Comparison of ENCODE assay signal across 8 cellular contexts in the genomic region with DNA sequence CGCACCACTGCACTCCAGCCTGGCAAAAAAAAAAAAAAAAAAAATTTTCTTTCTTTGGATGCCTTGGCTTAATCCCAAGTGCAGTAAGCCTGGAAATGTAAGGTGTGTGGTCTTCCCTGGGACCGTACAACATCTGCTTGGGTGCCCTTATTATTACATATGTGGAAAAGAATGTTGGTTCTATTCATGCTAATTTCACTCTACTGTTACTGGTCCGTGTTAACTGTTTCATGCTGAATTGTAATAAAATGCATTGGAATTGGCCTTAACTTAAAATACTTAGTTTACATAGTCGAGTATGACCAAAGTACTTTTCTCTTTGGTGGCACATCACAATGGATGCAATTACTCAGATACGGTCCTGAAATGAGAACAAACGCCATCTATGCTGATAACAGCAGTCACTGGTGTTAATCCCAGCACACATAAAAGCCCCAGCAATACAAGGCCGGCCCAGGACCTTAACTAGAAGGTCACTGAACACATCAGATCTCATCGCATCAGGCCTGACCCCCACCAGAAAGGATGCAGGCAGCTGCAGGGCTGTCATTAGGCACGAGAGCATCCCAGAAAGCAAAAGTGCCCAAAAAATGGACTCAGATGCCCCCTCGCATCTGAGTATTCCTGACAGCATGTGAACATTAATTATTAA. TPM values are rescaled to one million over a fixed set of nuclear protein-coding genes. Genes with fewer than 3 reads are reported as not detected.
DNase-seq lines count a peak whose midpoint lies in the region; ATAC-seq and TF ChIP-seq lines count a peak whose summit lies in the region.

No MANE protein-coding gene starts in this region.

- H3K79me2 ChIP-seq in GM23338 (replicated peaks; ENCODE audit: insufficient read depth), result no peaks in the 10 kb centered on the region

- no peaks in the 10 kb centered on the region for H4K20me1 ChIP-seq in GM23338 (replicated peaks; ENCODE audit: insufficient read depth)

- H3K36me3 Mint-ChIP-seq in GM23338 (ENCODE audit: low read depth), result no peaks in the 10 kb centered on the region
- H3K36me3 Mint-ChIP-seq in activated CD4-positive, alpha-beta memory T cell treated with anti-CD3 and anti-CD28 coated beads for 36 hours, result no peaks in the 10 kb centered on the region

- H3K27me3 ChIP-seq in GM23338 (ENCODE audit: insufficient read depth), result peaks cover 9% of the 10 kb centered on the region

- ATAC-seq in GM23338, result no peak
- ATAC-seq in left colon, result no peak
- no peak for ATAC-seq in GM21526 (IDR thresholded peaks at IDR 0.05; ENCODE audit: low FRiP score, unreplicated experiment)

- H3F3A ChIP-seq in GM23338 (replicated peaks; ENCODE audit: low read depth), result peaks cover 12% of the 10 kb centered on the region

- H3K9me2 ChIP-seq in GM23338 (ENCODE audit: insufficient read depth), result 0 out of 2 replicates have a peak, but pooled peaks cover 5% of the 10 kb centered on the region

- H3K4me1 ChIP-seq in GM23338 (ENCODE audit: insufficient read depth), result 0 out of 2 replicates have a peak, but pooled peaks cover 6% of the 10 kb centered on the region

- intact Hi-C loops in activated CD4-positive, alpha-beta memory T cell treated with anti-CD3 and anti-CD28 coated beads for 36 hours (cut with micrococcal nuclease), result loop anchor here (2.0 kb wide), 1 partner anchor 19 kb away; no protein-coding TSS in a partner anchor
- intact Hi-C loops in left colon (cut with DNase I, micrococcal nuclease), result no loop called here

- no peak for TF ChIP-seq CTCF in GM23338 (conservative IDR thresholded peaks at IDR 0.05; ENCODE audit: low read depth in 2 of 2)
- TF ChIP-seq CTCF in fibroblast of the aortic adventitia (IDR thresholded peaks at IDR 0.05; ENCODE audit: insufficient read depth, low read length), result no peak

- peak overlapping the region; percentile 82 for H3K4me3 Mint-ChIP-seq in GM23338
- H3K4me3 Mint-ChIP-seq in activated CD4-positive, alpha-beta memory T cell treated with anti-CD3 and anti-CD28 coated beads for 36 hours, result peak overlapping the region; percentile 80

- H3K27ac Mint-ChIP-seq in GM23338, result no peak overlapping the region
- peak overlapping the region; percentile 70 for H3K27ac Mint-ChIP-seq in activated CD4-positive, alpha-beta memory T cell treated with anti-CD3 and anti-CD28 coated beads for 36 hours

- H3K4me3 ChIP-seq in GM23338 (peak overlapping the region; percentile 63), fibroblast of the aortic adventitia (ENCODE audit: low read depth, low read length) (peak overlapping the region; percentile 70), skeletal muscle cell (ENCODE audit: low read depth, low read length) (peak overlapping the region; percentile 56)

- H3K9me3 Mint-ChIP-seq in GM23338, result peaks cover 12% of the 10 kb centered on the region; the same call in 2 of the 3 replicates
- no peaks in the 10 kb centered on the region for H3K9me3 Mint-ChIP-seq in activated CD4-positive, alpha-beta memory T cell treated with anti-CD3 and anti-CD28 coated beads for 36 hours

- no peaks in the 10 kb centered on the region for H3K36me3 ChIP-seq in GM23338 (ENCODE audit: insufficient read depth)

- no peak for DNase-seq in GM23338 (ENCODE audit: low spot score)
- no peak for DNase-seq in activated CD4-positive, alpha-beta memory T cell treated with anti-CD3 and anti-CD28 coated beads for 36 hours
- peak; percentile 39 for DNase-seq in fibroblast of the aortic adventitia (ENCODE audit: low read depth)
- no peak for DNase-seq in skeletal muscle cell (ENCODE audit: low read depth)
- DNase-seq in SKM-1 (lab: John Stamatoyannopoulos, UW; ENCODE audit: unreplicated experiment), result no peak
- DNase-seq in left colon, result no peak
- no peak for DNase-seq in 8988T

- H2AFZ ChIP-seq in GM23338, result no peak overlapping the region

- no peak overlapping the region for H3K27ac ChIP-seq in GM23338 (ENCODE audit: low read depth)

- peaks cover 13% of the 10 kb centered on the region for H3K27me3 Mint-ChIP-seq in GM23338 (ENCODE audit: insufficient read depth, low read depth, poor library complexity)
- peaks cover 5% of the 10 kb centered on the region for H3K27me3 Mint-ChIP-seq in activated CD4-positive, alpha-beta memory T cell treated with anti-CD3 and anti-CD28 coated beads for 36 hours

- peak overlapping the region; percentile 82 for H3K4me2 ChIP-seq in GM23338

- CTCF ChIA-PET in activated CD4-positive, alpha-beta memory T cell treated with anti-CD3 and anti-CD28 coated beads for 36 hours (lab: Charles Lee), result no interaction called here

- peaks cover 4% of the 10 kb centered on the region; the same call in 2 of the 3 replicates for H3K4me1 Mint-ChIP-seq in GM23338
- peaks cover 32% of the 10 kb centered on the region for H3K4me1 Mint-ChIP-seq in activated CD4-positive, alpha-beta memory T cell treated with anti-CD3 and anti-CD28 coated beads for 36 hours (ENCODE audit: low read depth)

- POLR2A ChIA-PET in activated CD4-positive, alpha-beta memory T cell treated with anti-CD3 and anti-CD28 coated beads for 36 hours (lab: Charles Lee), result no interaction called here

TF ChIP-seq in GM23338, 12 proteins besides CTCF, POLR2A, EP300 and RAD21 (continues in another document):
- TF ChIP-seq JUNB (IDR thresholded peaks at IDR 0.05; ENCODE audit: unreplicated experiment) (no peak), POLR2AphosphoS5 (IDR thresholded peaks at IDR 0.05; ENCODE audit: low read depth) (no peak), EZH2 (IDR thresholded peaks at IDR 0.05; ENCODE audit: low read depth, unreplicated experiment) (no peak), EZH2phosphoT487 (IDR thresholded peaks at IDR 0.05; ENCODE audit: unreplicated experiment) (no peak)
- TF ChIP-seq, protein P1, sequence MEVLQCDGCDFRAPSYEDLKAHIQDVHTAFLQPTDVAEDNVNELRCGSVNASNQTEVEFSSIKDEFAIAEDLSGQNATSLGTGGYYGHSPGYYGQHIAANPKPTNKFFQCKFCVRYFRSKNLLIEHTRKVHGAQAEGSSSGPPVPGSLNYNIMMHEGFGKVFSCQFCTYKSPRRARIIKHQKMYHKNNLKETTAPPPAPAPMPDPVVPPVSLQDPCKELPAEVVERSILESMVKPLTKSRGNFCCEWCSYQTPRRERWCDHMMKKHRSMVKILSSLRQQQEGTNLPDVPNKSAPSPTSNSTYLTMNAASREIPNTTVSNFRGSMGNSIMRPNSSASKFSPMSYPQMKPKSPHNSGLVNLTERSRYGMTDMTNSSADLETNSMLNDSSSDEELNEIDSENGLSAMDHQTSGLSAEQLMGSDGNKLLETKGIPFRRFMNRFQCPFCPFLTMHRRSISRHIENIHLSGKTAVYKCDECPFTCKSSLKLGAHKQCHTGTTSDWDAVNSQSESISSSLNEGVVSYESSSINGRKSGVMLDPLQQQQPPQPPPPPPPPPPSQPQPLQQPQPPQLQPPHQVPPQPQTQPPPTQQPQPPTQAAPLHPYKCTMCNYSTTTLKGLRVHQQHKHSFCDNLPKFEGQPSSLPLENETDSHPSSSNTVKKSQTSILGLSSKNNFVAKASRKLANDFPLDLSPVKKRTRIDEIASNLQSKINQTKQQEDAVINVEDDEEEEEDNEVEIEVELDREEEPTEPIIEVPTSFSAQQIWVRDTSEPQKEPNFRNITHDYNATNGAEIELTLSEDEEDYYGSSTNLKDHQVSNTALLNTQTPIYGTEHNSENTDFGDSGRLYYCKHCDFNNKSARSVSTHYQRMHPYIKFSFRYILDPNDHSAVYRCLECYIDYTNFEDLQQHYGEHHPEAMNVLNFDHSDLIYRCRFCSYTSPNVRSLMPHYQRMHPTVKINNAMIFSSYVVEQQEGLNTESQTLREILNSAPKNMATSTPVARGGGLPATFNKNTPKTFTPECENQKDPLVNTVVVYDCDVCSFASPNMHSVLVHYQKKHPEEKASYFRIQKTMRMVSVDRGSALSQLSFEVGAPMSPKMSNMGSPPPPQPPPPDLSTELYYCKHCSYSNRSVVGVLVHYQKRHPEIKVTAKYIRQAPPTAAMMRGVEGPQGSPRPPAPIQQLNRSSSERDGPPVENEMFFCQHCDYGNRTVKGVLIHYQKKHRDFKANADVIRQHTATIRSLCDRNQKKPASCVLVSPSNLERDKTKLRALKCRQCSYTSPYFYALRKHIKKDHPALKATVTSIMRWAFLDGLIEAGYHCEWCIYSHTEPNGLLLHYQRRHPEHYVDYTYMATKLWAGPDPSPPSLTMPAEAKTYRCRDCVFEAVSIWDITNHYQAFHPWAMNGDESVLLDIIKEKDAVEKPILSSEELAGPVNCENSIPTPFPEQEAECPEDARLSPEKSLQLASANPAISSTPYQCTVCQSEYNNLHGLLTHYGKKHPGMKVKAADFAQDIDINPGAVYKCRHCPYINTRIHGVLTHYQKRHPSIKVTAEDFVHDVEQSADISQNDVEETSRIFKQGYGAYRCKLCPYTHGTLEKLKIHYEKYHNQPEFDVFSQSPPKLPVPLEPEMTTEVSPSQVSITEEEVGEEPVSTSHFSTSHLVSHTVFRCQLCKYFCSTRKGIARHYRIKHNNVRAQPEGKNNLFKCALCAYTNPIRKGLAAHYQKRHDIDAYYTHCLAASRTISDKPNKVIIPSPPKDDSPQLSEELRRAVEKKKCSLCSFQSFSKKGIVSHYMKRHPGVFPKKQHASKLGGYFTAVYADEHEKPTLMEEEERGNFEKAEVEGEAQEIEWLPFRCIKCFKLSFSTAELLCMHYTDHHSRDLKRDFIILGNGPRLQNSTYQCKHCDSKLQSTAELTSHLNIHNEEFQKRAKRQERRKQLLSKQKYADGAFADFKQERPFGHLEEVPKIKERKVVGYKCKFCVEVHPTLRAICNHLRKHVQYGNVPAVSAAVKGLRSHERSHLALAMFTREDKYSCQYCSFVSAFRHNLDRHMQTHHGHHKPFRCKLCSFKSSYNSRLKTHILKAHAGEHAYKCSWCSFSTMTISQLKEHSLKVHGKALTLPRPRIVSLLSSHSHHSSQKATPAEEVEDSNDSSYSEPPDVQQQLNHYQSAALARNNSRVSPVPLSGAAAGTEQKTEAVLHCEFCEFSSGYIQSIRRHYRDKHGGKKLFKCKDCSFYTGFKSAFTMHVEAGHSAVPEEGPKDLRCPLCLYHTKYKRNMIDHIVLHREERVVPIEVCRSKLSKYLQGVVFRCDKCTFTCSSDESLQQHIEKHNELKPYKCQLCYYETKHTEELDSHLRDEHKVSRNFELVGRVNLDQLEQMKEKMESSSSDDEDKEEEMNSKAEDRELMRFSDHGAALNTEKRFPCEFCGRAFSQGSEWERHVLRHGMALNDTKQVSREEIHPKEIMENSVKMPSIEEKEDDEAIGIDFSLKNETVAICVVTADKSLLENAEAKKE (CRISPR knock-in tag; IDR thresholded peaks at IDR 0.05), result no peak

RNA-seq across cellular contexts. Expression of a gene that starts 1.2 kb away (rescaled TPM):
- 37.6 and 38.5 TPM in 2 replicates for total RNA-seq in GM23338 (2014; rRNA removed; shearing (Covaris generic))
- 25.9 and 26.0 TPM in 2 replicates for polyA plus RNA-seq in GM23338 (2016; fragmentation: Nextera tagmentation; extraction: Ambion mirVana)
- total RNA-seq in activated CD4-positive, alpha-beta memory T cell treated with anti-CD3 and anti-CD28 coated beads for 36 hours, result 10 to 100 TPM; 59.0 to 64.7 TPM
- total RNA-seq in fibroblast of the aortic adventitia (ENCODE audit: low replicate concordance), result 102 and 164 TPM in 2 replicates
- 100 to 1,000 TPM; 182 to 192 TPM for total RNA-seq in left colon

RNA-seq across cellular contexts. Expression of a gene that starts 29.5 kb away (rescaled TPM):
- total RNA-seq in GM23338 (2014; rRNA removed; shearing (Covaris generic)), result 117 and 125 TPM in 2 replicates
- polyA plus RNA-seq in GM23338 (2016; fragmentation: Nextera tagmentation; extraction: Ambion mirVana), result 159 and 173 TPM in 2 replicates
- 10 to 100 TPM; 36.1 to 38.9 TPM for total RNA-seq in activated CD4-positive, alpha-beta memory T cell treated with anti-CD3 and anti-CD28 coated beads for 36 hours
- total RNA-seq in fibroblast of the aortic adventitia (ENCODE audit: low replicate concordance) (20.6 and 47.7 TPM in 2 replicates), left colon (10 to 100 TPM in 1 of 2 donors, 1 to 10 TPM in 1; 10.0 to 12.2 TPM)
